8 cellular contexts compared by ENCODE assay signal in genomic region chr6:53543341-53544010, GRCh38. TPM values are rescaled to one million over a fixed set of nuclear protein-coding genes. Genes with fewer than 3 reads are reported as not detected.
DNase-seq lines count a peak whose midpoint lies in the region; ATAC-seq and TF ChIP-seq lines count a peak whose summit lies in the region.

No MANE protein-coding gene starts in this region.

- H3K9me3 ChIP-seq in muscle layer of duodenum (ENCODE audit: control insufficient read depth in 1 of 2, low read length in 2 of 2), result no peaks in the 10 kb centered on the region

- no peak for ATAC-seq in HG03571 (IDR thresholded peaks at IDR 0.05; ENCODE audit: unreplicated experiment)

- H3K4me1 ChIP-seq in muscle layer of duodenum (ENCODE audit: control insufficient read depth in 1 of 2, insufficient read depth in 2 of 2, low read length in 2 of 2), result peaks cover 7 to 21% of the 10 kb centered on the region in 2 donors

- TF ChIP-seq CTCF in BJ (IDR thresholded peaks at IDR 0.05; ENCODE audit: insufficient read depth, low read depth, low read length) (no peak), LNCaP clone FGC (IDR thresholded peaks at IDR 0.05; ENCODE audit: control insufficient read depth, extremely low read depth, insufficient read depth) (no peak)

- H3K27me3 ChIP-seq in BJ (ENCODE audit: control insufficient read depth, insufficient read depth, low read length) (no peaks in the 10 kb centered on the region), muscle layer of duodenum (ENCODE audit: low read depth, low read length) (no peaks in the 10 kb centered on the region)

- H3K4me3 ChIP-seq in BJ (ENCODE audit: low read depth, low read length) (peak overlapping the region; percentile 89), LNCaP clone FGC (ENCODE audit: low read depth, low read length) (peak overlapping the region; percentile 74), muscle layer of duodenum (ENCODE audit: low read depth in 1 of 2, low read length in 2 of 2) (peak overlapping the region; percentile 84 to 95)

- H3K36me3 ChIP-seq in BJ (ENCODE audit: control insufficient read depth, insufficient read depth, low read length) (no peaks in the 10 kb centered on the region), muscle layer of duodenum (ENCODE audit: control insufficient read depth in 1 of 2, insufficient read depth in 2 of 2, low read length in 2 of 2) (no peaks in the 10 kb centered on the region)

- H3K27ac ChIP-seq in caudate nucleus (ENCODE audit: low read depth, low read length), result peak overlapping the region; percentile 5
- peak overlapping the region; percentile 77 for H3K27ac ChIP-seq in muscle layer of duodenum (ENCODE audit: low read length)

- DNase-seq in BJ (ENCODE audit: low read depth), result no peak
- peak; percentile 50 for DNase-seq in LNCaP clone FGC (ENCODE audit: low read depth)
- no peak for DNase-seq in caudate nucleus (lab: John Stamatoyannopoulos, UW)
- DNase-seq in dedifferentiated amniotic fluid mesenchymal stem cell (ENCODE audit: extremely low spot score), result no peak
- DNase-seq in T-helper 9 cell, result no peak
- no peak for DNase-seq in activated effector memory CD4-positive, alpha-beta T cell treated with Interleukin-2 at 50 U/mL for 16 hours

- CTCF ChIA-PET in BJ (lab: Yijun Ruan, JAX), result interaction anchor here (1.5 to 2.7 kb wide), 3 partner anchors 9 to 50 kb away, joined by 6 to 28 read pairs (median 10); no protein-coding TSS in a partner anchor

- POLR2A ChIA-PET in BJ (lab: Charles Lee), result no interaction called here

RNA-seq across cellular contexts. Expression of gene GCLC, which starts 1.4 kb away (rescaled TPM):
- 8.4 and 15.0 TPM in 2 replicates for polyA plus RNA-seq in BJ (2011; rRNA removed)
- 8.3 and 8.9 TPM in 2 replicates for polyA minus RNA-seq in BJ (2011; rRNA and poly(A)+ RNA removed)
